8 cellular contexts compared by ENCODE assay signal in genomic region chr1:200139661-200140250, GRCh38.
A peak's percentile ranks its signal among the peaks of the same experiment; 100 is the strongest.
DNase-seq lines count a peak whose midpoint lies in the region; ATAC-seq and TF ChIP-seq lines count a peak whose summit lies in the region.

No MANE protein-coding gene starts in this region.

- H3K27me3 Mint-ChIP-seq in endodermal cell (ENCODE audit: insufficient read depth) = no peaks in the 10 kb centered on the region
- peaks cover 0 to 7% of the 10 kb centered on the region in 2 donors for H3K27me3 Mint-ChIP-seq in natural killer cell treated with Interleukin-12 subunit alpha and Interleukin-12 subunit beta and Interleukin-15 and Interleukin-18, amount 100 ng/mL, for 72 hours

- ATAC-seq in heart left ventricle (peak in 2 of 4 donors; percentile 65 to 73), Right ventricle myocardium superior (ENCODE audit: poor library complexity) (no peak), GM21529 (IDR thresholded peaks at IDR 0.05; ENCODE audit: unreplicated experiment) (peak; percentile 97), Panc1 (peak; percentile 97)
- ATAC-seq in natural killer cell treated with Interleukin-12 subunit alpha and Interleukin-12 subunit beta and Interleukin-15 and Interleukin-18, amount 100 ng/mL, for 72 hours = peak; percentile 80 to 85

- no peaks in the 10 kb centered on the region for H3K36me3 Mint-ChIP-seq in endodermal cell (ENCODE audit: low read depth)
- H3K36me3 Mint-ChIP-seq in natural killer cell treated with Interleukin-12 subunit alpha and Interleukin-12 subunit beta and Interleukin-15 and Interleukin-18, amount 100 ng/mL, for 72 hours = no peaks in the 10 kb centered on the region

- H3K27ac ChIP-seq in heart left ventricle = no peak overlapping the region
- no peak overlapping the region for H3K27ac ChIP-seq in Panc1 (ENCODE audit: low read length)
- no peak overlapping the region for H3K27ac ChIP-seq in endodermal cell (ENCODE audit: low read depth, low read length)

- H3K4me3 ChIP-seq in heart left ventricle (no peak overlapping the region), Panc1 (ENCODE audit: low read depth in 2 of 2, low read length in 2 of 2) (no peak overlapping the region), endodermal cell (ENCODE audit: low read length) (no peak overlapping the region)

- no peak overlapping the region for H3K4me3 Mint-ChIP-seq in endodermal cell
- H3K4me3 Mint-ChIP-seq in natural killer cell treated with Interleukin-12 subunit alpha and Interleukin-12 subunit beta and Interleukin-15 and Interleukin-18, amount 100 ng/mL, for 72 hours = no peak overlapping the region

- BruUV-seq in Panc1 (replicated peaks; lab: Mats Ljungman, UMichigan) = no TSS peak

- H3K4me1 ChIP-seq in heart left ventricle (peaks cover 0 to 7% (median 0%) of the 10 kb centered on the region in 12 donors), Panc1 (ENCODE audit: control insufficient read depth, insufficient read depth, low read length) (no peaks in the 10 kb centered on the region), endodermal cell (ENCODE audit: control insufficient read depth, insufficient read depth, low read length) (no peaks in the 10 kb centered on the region)

- intact Hi-C loops in heart left ventricle (cut with DNase I) = loop anchor here in 5 of 10 donors (5.0 to 10.0 kb wide), 4 partner anchors 165 to 452 kb away; no protein-coding TSS in a partner anchor
- intact Hi-C loops in Right ventricle myocardium superior (cut with DNase I) = loop anchor here (10.0 kb wide), 1 partner anchor 105 kb away; no protein-coding TSS in a partner anchor
- intact Hi-C loops in Panc1 (cut with micrococcal nuclease; ENCODE audit: unreplicated experiment) = loop anchor here (5.0 kb wide), 2 partner anchors 348 to 373 kb away; no protein-coding TSS in a partner anchor

- WGBS in heart left ventricle, 4 donors = 71 to 75% (median 74%) methylated on average over 4 of the region's 4 CpGs
- WGBS in endodermal cell (ENCODE audit: insufficient coverage in 1 of 2, insufficient read length in 1 of 2), 2 experiments = 89 to 100% methylated on average over 1 to 4 of the region's 4 CpGs

- H3K9me3 Mint-ChIP-seq in endodermal cell = no peaks in the 10 kb centered on the region
- H3K9me3 Mint-ChIP-seq in natural killer cell treated with Interleukin-12 subunit alpha and Interleukin-12 subunit beta and Interleukin-15 and Interleukin-18, amount 100 ng/mL, for 72 hours = peaks cover 3% of the 10 kb centered on the region

- no peak for TF ChIP-seq POLR2A in heart left ventricle (IDR thresholded peaks at IDR 0.05)

- no peak overlapping the region for H3K9ac ChIP-seq in endodermal cell (ENCODE audit: extremely low read depth, low read length, poor library complexity, severe bottlenecking)

- POLR2A ChIA-PET in Panc1 (lab: Charles Lee) = no interaction called here

- DNase-seq in heart left ventricle (no peak), Right ventricle myocardium superior (no peak), HUDEP-2 (lab: John Stamatoyannopoulos, UW; ENCODE audit: unreplicated experiment in 76 of 76) (peak in 46 of 76 experiments; percentile 1 to 68 (median 31)), Panc1 (ENCODE audit: low read depth, low spot score) (peak; percentile 50), endodermal cell (no peak), middle frontal gyrus (ENCODE audit: extremely low spot score, low spot score) (no peak)
- DNase-seq in natural killer cell treated with Interleukin-12 subunit alpha and Interleukin-12 subunit beta and Interleukin-15 and Interleukin-18, amount 100 ng/mL, for 72 hours (ENCODE audit: low spot score) = peak; percentile 66

- H3K9me3 ChIP-seq in heart left ventricle = no peaks in the 10 kb centered on the region
- no peaks in the 10 kb centered on the region for H3K9me3 ChIP-seq in Panc1 (ENCODE audit: control insufficient read depth, insufficient read depth, low read depth, low read length)
- H3K9me3 ChIP-seq in endodermal cell (ENCODE audit: control insufficient read depth, low read length) = no peaks in the 10 kb centered on the region

- peak; percentile 17 to 66 (median 52) for TF ChIP-seq CTCF in heart left ventricle (IDR thresholded peaks at IDR 0.05)
- TF ChIP-seq CTCF in Panc1 (IDR thresholded peaks at IDR 0.05) = peak; percentile 84
- TF ChIP-seq CTCF in endodermal cell (conservative IDR thresholded peaks at IDR 0.05) = peak; percentile 89

- no peak overlapping the region for H3K27ac Mint-ChIP-seq in endodermal cell
- no peak overlapping the region for H3K27ac Mint-ChIP-seq in natural killer cell treated with Interleukin-12 subunit alpha and Interleukin-12 subunit beta and Interleukin-15 and Interleukin-18, amount 100 ng/mL, for 72 hours

- H3K4me1 Mint-ChIP-seq in endodermal cell = no peaks in the 10 kb centered on the region
- peaks cover 5 to 13% of the 10 kb centered on the region in 2 donors for H3K4me1 Mint-ChIP-seq in natural killer cell treated with Interleukin-12 subunit alpha and Interleukin-12 subunit beta and Interleukin-15 and Interleukin-18, amount 100 ng/mL, for 72 hours (ENCODE audit: low read depth in 2 of 2)

- in situ Hi-C loops in Panc1 (cut with HindIII; ENCODE audit: low pct_unique_long_range_greater_than_20kb, low sequenced_read_pairs) = no loop called here

- H3K36me3 ChIP-seq in heart left ventricle (no peaks in the 10 kb centered on the region), Panc1 (ENCODE audit: control insufficient read depth, insufficient read depth, low read length) (no peaks in the 10 kb centered on the region), endodermal cell (ENCODE audit: control insufficient read depth, insufficient read depth, low read length) (no peaks in the 10 kb centered on the region)

- CTCF ChIA-PET in Panc1 (lab: Charles Lee) = no interaction called here

- H3K27me3 ChIP-seq in heart left ventricle = no peaks in the 10 kb centered on the region
- H3K27me3 ChIP-seq in Panc1 (ENCODE audit: control insufficient read depth, insufficient read depth, low read length) = no peaks in the 10 kb centered on the region
- no peaks in the 10 kb centered on the region for H3K27me3 ChIP-seq in endodermal cell (ENCODE audit: control insufficient read depth, insufficient read depth, low read length, poor library complexity, severe bottlenecking)

Comparison
In these comparisons a context has a peak if more than half of its experiments do, and no peak if none do; other contexts are left out.
1. DNase-seq: peak in HUDEP-2 (46 of 76), Panc1 (single experiment) and natural killer cell treated with Interleukin-12 subunit alpha and Interleukin-12 subunit beta and Interleukin-15 and Interleukin-18, amount 100 ng/mL, for 72 hours (single experiment); none in heart left ventricle (0 of 5), Right ventricle myocardium superior (single experiment), endodermal cell (single experiment) and middle frontal gyrus (single experiment).
2. Peak in every context shown above with its lines, with median percentiles within 50 percentile points of each other: CTCF ChIP-seq.